18 cellular contexts compared by ENCODE assay signal in the genomic region with DNA sequence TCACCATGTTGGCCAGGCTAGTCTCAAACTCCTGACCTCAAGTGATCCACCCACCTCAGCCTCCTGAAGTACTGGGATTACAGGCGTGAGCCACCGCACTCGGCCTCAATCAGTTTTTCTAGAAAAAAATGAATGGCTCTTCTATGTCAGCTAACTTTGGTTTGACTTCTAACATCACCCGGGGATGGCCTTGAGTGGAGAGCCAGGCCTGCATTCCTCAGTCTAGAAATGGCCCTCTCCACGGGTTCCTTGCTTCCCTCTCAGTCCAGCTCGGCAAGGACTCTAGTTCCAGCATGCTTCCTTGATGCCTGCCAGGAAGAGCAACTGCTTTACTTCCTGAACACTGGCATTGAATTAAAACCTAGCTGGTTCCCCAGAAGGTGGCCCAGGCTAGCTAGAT.
"Had no signal": no experiment of that assay in that cellular context is flagged by ENCODE, and none has a peak within 500 bp of the region (broad histone marks: within the 10 kb centered on the region; RNA-seq: fewer than 3 reads in every experiment).

No MANE protein-coding gene starts in this region.

- H3K79me2 ChIP-seq: hepatocyte had no signal

- H2AFZ ChIP-seq: hepatocyte had no signal

- H3K9me3 ChIP-seq: lower lobe of right lung, suprapubic skin, upper lobe of left lung had no signal

- ATAC-seq: activated CD8-positive, alpha-beta memory T cell treated with anti-CD3 and anti-CD28 coated beads, Interleukin-2, amount 10 ng/mL, durations not matched to agents 7 days and 5 days; activated T-cell treated with anti-CD3 and anti-CD28 coated beads, Interleukin-2, amount 50 U/mL, for 4 hours; lower lobe of right lung; stimulated activated naive CD8-positive, alpha-beta T cell treated with anti-CD3 and anti-CD28 coated beads, Interleukin-15, amount 100 ng/mL, for 72 hours; T-cell had no signal

- H3K4me3 ChIP-seq: hepatocyte, lower lobe of right lung, suprapubic skin, upper lobe of left lung had no signal

- DNase-seq: activated CD4-positive, alpha-beta memory T cell treated with anti-CD3 and anti-CD28 coated beads, Interleukin-2, amount 10 ng/mL, durations not matched to agents 7 days and 5 days; activated CD4-positive, alpha-beta T cell treated with anti-CD3 and anti-CD28 coated beads for 48 hours; activated CD4-positive, CD25-positive, alpha-beta regulatory T cell; activated CD8-positive, alpha-beta memory T cell treated with anti-CD3 and anti-CD28 coated beads, Interleukin-2, amount 10 ng/mL, durations not matched to agents 7 days and 5 days; activated naive CD4-positive, alpha-beta T cell treated with anti-CD3 and anti-CD28 coated beads for 36 hours; activated T-cell treated with anti-CD3 and anti-CD28 coated beads, Interleukin-2, amount 50 U/mL, for 4 hours; anterior cingulate cortex; brain microvascular endothelial cell; cerebellar nuclear complex; effector memory CD4-positive, alpha-beta T cell; lower lobe of right lung; stimulated activated CD4-positive, alpha-beta T cell treated with anti-CD3 and anti-CD28 coated beads, Interleukin-4, amount 100 ng/mL, for 1 hour; stimulated activated naive CD8-positive, alpha-beta T cell treated with anti-CD3 and anti-CD28 coated beads, Interleukin-15, amount 100 ng/mL, for 72 hours; T-cell; upper lobe of left lung had no signal

- FAIRE-seq: endothelial cell of umbilical vein had no signal

- H3K27ac ChIP-seq: brain microvascular endothelial cell, hepatocyte, lower lobe of right lung, suprapubic skin, upper lobe of left lung had no signal

- H3K27me3 ChIP-seq: brain microvascular endothelial cell, hepatocyte, suprapubic skin, upper lobe of left lung had no signal

- H3K4me2 ChIP-seq: hepatocyte had no signal

- H3K36me3 ChIP-seq: brain microvascular endothelial cell, lower lobe of right lung, suprapubic skin, upper lobe of left lung had no signal
